In the genomic region with DNA sequence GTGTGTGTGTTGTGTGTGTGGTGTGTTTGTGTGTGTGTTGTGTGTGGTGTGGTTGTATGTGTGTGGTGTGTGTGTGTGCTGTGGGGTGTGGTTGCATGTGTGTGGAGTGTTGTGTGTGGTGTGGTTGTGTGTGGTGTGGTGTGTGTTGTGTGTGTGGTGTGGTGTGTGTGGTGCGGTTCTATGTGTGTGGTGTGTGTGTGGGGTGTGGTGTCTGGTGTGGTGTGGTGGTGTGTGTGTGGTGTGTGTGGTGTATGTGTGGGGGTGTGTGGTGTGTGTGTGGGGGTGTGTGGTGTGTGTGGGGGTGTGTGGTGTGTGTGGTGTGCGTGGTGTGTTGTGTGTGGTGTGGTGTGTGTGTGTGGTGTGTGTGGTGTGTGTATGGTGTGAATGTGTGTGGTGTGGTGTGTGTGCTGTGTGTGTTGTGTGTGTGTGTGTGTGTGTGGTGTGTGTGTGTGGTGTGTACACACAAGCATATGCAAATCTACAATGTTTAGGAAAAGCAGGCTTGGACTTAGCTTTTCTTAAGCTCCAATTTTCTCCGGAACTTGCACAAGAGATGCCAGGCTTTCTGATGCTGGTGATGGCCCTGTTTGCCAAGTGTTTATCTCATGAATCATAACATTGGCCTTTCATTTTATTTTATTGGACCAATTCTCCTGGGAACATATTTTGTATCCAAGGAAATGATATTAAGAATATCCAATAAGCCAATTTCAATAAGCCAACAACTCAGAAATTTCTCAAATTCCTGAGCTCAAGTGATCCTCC, we compare ENCODE assay signal across 1 cellular context.
TF ChIP-seq lines count a peak whose summit lies in the region.

No MANE protein-coding gene starts in this region.

TF ChIP-seq in GM12878, 131 proteins besides CTCF, POLR2A, EP300 and RAD21 (continued from another document):
- TF ChIP-seq, protein P1, sequence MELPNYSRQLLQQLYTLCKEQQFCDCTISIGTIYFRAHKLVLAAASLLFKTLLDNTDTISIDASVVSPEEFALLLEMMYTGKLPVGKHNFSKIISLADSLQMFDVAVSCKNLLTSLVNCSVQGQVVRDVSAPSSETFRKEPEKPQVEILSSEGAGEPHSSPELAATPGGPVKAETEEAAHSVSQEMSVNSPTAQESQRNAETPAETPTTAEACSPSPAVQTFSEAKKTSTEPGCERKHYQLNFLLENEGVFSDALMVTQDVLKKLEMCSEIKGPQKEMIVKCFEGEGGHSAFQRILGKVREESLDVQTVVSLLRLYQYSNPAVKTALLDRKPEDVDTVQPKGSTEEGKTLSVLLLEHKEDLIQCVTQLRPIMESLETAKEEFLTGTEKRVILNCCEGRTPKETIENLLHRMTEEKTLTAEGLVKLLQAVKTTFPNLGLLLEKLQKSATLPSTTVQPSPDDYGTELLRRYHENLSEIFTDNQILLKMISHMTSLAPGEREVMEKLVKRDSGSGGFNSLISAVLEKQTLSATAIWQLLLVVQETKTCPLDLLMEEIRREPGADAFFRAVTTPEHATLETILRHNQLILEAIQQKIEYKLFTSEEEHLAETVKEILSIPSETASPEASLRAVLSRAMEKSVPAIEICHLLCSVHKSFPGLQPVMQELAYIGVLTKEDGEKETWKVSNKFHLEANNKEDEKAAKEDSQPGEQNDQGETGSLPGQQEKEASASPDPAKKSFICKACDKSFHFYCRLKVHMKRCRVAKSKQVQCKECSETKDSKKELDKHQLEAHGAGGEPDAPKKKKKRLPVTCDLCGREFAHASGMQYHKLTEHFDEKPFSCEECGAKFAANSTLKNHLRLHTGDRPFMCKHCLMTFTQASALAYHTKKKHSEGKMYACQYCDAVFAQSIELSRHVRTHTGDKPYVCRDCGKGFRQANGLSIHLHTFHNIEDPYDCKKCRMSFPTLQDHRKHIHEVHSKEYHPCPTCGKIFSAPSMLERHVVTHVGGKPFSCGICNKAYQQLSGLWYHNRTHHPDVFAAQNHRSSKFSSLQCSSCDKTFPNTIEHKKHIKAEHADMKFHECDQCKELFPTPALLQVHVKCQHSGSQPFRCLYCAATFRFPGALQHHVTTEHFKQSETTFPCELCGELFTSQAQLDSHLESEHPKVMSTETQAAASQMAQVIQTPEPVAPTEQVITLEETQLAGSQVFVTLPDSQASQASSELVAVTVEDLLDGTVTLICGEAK (IDR thresholded peaks at IDR 0.05; ENCODE audit: borderline replicate concordance): no peak
- TF ChIP-seq DPF2 (IDR thresholded peaks at IDR 0.05) (no peak), ESRRA (IDR thresholded peaks at IDR 0.05; ENCODE audit: low read length) (no peak), KDM1A (IDR thresholded peaks at IDR 0.05; ENCODE audit: borderline replicate concordance) (no peak), SMARCA5 (IDR thresholded peaks at IDR 0.05) (no peak), CREB1 (IDR thresholded peaks at IDR 0.05; ENCODE audit: low read depth) (no peak)
- TF ChIP-seq, protein P2, sequence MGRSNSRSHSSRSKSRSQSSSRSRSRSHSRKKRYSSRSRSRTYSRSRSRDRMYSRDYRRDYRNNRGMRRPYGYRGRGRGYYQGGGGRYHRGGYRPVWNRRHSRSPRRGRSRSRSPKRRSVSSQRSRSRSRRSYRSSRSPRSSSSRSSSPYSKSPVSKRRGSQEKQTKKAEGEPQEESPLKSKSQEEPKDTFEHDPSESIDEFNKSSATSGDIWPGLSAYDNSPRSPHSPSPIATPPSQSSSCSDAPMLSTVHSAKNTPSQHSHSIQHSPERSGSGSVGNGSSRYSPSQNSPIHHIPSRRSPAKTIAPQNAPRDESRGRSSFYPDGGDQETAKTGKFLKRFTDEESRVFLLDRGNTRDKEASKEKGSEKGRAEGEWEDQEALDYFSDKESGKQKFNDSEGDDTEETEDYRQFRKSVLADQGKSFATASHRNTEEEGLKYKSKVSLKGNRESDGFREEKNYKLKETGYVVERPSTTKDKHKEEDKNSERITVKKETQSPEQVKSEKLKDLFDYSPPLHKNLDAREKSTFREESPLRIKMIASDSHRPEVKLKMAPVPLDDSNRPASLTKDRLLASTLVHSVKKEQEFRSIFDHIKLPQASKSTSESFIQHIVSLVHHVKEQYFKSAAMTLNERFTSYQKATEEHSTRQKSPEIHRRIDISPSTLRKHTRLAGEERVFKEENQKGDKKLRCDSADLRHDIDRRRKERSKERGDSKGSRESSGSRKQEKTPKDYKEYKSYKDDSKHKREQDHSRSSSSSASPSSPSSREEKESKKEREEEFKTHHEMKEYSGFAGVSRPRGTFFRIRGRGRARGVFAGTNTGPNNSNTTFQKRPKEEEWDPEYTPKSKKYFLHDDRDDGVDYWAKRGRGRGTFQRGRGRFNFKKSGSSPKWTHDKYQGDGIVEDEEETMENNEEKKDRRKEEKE (IDR thresholded peaks at IDR 0.05): no peak
- TF ChIP-seq, protein P3, sequence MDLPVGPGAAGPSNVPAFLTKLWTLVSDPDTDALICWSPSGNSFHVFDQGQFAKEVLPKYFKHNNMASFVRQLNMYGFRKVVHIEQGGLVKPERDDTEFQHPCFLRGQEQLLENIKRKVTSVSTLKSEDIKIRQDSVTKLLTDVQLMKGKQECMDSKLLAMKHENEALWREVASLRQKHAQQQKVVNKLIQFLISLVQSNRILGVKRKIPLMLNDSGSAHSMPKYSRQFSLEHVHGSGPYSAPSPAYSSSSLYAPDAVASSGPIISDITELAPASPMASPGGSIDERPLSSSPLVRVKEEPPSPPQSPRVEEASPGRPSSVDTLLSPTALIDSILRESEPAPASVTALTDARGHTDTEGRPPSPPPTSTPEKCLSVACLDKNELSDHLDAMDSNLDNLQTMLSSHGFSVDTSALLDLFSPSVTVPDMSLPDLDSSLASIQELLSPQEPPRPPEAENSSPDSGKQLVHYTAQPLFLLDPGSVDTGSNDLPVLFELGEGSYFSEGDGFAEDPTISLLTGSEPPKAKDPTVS (IDR thresholded peaks at IDR 0.05; ENCODE audit: low read depth, low read length): no peak
